Comparison of ENCODE assay signal across 1 cellular context in genomic region chr9:134766587-134766986, GRCh38.
TF ChIP-seq lines count a peak whose summit lies in the region.

No MANE protein-coding gene starts in this region.

TF ChIP-seq in H1, 55 proteins besides CTCF, POLR2A, EP300 and RAD21 (continued from another document):
- TF ChIP-seq MAX (IDR thresholded peaks at IDR 0.05) (no peak), CEBPB (IDR thresholded peaks at IDR 0.05; ENCODE audit: low read depth, low read length) (no peak), ATF3 (IDR thresholded peaks at IDR 0.05; ENCODE audit: insufficient read depth, low read depth, low read length) (no peak), TBP (IDR thresholded peaks at IDR 0.05; ENCODE audit: low read depth, low read length) (no peak), TAF7 (optimal IDR thresholded peaks at IDR 0.05; ENCODE audit: borderline replicate concordance, low read depth, low read length) (no peak), E2F6 (IDR thresholded peaks at IDR 0.05) (no peak), BCL11A (IDR thresholded peaks at IDR 0.05; ENCODE audit: low read depth in 2 of 2, low read length in 2 of 2) (no peak), SP4 (IDR thresholded peaks at IDR 0.05; ENCODE audit: low read length) (no peak)
